Comparison of ENCODE assay signal across 1 cellular context in the genomic region with DNA sequence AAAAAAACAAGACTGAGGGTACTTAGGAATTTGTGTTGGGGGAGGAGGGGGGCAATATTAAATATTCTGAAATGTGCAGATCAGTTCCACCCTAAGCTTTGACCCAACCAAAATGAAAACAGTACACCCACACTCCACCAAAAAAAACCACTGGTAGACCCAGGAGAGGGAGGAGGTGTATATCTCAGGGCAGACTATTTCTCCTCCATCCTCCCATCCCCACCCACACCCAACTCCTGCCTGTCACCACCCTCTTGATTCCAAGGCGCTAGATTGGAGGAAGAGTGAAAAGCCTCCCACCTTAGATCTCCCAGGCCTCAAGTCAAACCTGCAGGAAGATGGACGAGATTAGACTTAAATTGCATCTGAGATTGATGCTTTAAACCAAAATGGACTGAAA.
TF ChIP-seq lines count a peak whose summit lies in the region.

No MANE protein-coding gene starts in this region.

TF ChIP-seq in GM23338, 12 proteins besides CTCF, POLR2A, EP300 and RAD21:
- TF ChIP-seq, protein P1, sequence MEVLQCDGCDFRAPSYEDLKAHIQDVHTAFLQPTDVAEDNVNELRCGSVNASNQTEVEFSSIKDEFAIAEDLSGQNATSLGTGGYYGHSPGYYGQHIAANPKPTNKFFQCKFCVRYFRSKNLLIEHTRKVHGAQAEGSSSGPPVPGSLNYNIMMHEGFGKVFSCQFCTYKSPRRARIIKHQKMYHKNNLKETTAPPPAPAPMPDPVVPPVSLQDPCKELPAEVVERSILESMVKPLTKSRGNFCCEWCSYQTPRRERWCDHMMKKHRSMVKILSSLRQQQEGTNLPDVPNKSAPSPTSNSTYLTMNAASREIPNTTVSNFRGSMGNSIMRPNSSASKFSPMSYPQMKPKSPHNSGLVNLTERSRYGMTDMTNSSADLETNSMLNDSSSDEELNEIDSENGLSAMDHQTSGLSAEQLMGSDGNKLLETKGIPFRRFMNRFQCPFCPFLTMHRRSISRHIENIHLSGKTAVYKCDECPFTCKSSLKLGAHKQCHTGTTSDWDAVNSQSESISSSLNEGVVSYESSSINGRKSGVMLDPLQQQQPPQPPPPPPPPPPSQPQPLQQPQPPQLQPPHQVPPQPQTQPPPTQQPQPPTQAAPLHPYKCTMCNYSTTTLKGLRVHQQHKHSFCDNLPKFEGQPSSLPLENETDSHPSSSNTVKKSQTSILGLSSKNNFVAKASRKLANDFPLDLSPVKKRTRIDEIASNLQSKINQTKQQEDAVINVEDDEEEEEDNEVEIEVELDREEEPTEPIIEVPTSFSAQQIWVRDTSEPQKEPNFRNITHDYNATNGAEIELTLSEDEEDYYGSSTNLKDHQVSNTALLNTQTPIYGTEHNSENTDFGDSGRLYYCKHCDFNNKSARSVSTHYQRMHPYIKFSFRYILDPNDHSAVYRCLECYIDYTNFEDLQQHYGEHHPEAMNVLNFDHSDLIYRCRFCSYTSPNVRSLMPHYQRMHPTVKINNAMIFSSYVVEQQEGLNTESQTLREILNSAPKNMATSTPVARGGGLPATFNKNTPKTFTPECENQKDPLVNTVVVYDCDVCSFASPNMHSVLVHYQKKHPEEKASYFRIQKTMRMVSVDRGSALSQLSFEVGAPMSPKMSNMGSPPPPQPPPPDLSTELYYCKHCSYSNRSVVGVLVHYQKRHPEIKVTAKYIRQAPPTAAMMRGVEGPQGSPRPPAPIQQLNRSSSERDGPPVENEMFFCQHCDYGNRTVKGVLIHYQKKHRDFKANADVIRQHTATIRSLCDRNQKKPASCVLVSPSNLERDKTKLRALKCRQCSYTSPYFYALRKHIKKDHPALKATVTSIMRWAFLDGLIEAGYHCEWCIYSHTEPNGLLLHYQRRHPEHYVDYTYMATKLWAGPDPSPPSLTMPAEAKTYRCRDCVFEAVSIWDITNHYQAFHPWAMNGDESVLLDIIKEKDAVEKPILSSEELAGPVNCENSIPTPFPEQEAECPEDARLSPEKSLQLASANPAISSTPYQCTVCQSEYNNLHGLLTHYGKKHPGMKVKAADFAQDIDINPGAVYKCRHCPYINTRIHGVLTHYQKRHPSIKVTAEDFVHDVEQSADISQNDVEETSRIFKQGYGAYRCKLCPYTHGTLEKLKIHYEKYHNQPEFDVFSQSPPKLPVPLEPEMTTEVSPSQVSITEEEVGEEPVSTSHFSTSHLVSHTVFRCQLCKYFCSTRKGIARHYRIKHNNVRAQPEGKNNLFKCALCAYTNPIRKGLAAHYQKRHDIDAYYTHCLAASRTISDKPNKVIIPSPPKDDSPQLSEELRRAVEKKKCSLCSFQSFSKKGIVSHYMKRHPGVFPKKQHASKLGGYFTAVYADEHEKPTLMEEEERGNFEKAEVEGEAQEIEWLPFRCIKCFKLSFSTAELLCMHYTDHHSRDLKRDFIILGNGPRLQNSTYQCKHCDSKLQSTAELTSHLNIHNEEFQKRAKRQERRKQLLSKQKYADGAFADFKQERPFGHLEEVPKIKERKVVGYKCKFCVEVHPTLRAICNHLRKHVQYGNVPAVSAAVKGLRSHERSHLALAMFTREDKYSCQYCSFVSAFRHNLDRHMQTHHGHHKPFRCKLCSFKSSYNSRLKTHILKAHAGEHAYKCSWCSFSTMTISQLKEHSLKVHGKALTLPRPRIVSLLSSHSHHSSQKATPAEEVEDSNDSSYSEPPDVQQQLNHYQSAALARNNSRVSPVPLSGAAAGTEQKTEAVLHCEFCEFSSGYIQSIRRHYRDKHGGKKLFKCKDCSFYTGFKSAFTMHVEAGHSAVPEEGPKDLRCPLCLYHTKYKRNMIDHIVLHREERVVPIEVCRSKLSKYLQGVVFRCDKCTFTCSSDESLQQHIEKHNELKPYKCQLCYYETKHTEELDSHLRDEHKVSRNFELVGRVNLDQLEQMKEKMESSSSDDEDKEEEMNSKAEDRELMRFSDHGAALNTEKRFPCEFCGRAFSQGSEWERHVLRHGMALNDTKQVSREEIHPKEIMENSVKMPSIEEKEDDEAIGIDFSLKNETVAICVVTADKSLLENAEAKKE (CRISPR knock-in tag; IDR thresholded peaks at IDR 0.05) = no peak
- TF ChIP-seq JUNB (IDR thresholded peaks at IDR 0.05; ENCODE audit: unreplicated experiment) (no peak), POLR2AphosphoS5 (IDR thresholded peaks at IDR 0.05; ENCODE audit: low read depth) (no peak), EZH2 (IDR thresholded peaks at IDR 0.05; ENCODE audit: low read depth, unreplicated experiment) (no peak), NANOG (IDR thresholded peaks at IDR 0.05; ENCODE audit: borderline replicate concordance) (no peak), ZNF114 (CRISPR knock-in tag; IDR thresholded peaks at IDR 0.05) (no peak), EZH2phosphoT487 (IDR thresholded peaks at IDR 0.05; ENCODE audit: unreplicated experiment) (no peak), STAT1 (IDR thresholded peaks at IDR 0.05; ENCODE audit: unreplicated experiment) (no peak), ZNF331 (CRISPR knock-in tag; IDR thresholded peaks at IDR 0.05; ENCODE audit: low read depth) (no peak), CREB1 (CRISPR knock-in tag; IDR thresholded peaks at IDR 0.05; ENCODE audit: low read depth) (no peak)
- TF ChIP-seq, protein P2, sequence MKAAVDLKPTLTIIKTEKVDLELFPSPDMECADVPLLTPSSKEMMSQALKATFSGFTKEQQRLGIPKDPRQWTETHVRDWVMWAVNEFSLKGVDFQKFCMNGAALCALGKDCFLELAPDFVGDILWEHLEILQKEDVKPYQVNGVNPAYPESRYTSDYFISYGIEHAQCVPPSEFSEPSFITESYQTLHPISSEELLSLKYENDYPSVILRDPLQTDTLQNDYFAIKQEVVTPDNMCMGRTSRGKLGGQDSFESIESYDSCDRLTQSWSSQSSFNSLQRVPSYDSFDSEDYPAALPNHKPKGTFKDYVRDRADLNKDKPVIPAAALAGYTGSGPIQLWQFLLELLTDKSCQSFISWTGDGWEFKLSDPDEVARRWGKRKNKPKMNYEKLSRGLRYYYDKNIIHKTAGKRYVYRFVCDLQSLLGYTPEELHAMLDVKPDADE (IDR thresholded peaks at IDR 0.05) = no peak
- TF ChIP-seq, protein P3, sequence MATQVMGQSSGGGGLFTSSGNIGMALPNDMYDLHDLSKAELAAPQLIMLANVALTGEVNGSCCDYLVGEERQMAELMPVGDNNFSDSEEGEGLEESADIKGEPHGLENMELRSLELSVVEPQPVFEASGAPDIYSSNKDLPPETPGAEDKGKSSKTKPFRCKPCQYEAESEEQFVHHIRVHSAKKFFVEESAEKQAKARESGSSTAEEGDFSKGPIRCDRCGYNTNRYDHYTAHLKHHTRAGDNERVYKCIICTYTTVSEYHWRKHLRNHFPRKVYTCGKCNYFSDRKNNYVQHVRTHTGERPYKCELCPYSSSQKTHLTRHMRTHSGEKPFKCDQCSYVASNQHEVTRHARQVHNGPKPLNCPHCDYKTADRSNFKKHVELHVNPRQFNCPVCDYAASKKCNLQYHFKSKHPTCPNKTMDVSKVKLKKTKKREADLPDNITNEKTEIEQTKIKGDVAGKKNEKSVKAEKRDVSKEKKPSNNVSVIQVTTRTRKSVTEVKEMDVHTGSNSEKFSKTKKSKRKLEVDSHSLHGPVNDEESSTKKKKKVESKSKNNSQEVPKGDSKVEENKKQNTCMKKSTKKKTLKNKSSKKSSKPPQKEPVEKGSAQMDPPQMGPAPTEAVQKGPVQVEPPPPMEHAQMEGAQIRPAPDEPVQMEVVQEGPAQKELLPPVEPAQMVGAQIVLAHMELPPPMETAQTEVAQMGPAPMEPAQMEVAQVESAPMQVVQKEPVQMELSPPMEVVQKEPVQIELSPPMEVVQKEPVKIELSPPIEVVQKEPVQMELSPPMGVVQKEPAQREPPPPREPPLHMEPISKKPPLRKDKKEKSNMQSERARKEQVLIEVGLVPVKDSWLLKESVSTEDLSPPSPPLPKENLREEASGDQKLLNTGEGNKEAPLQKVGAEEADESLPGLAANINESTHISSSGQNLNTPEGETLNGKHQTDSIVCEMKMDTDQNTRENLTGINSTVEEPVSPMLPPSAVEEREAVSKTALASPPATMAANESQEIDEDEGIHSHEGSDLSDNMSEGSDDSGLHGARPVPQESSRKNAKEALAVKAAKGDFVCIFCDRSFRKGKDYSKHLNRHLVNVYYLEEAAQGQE (IDR thresholded peaks at IDR 0.05; ENCODE audit: unreplicated experiment) = no peak
